1 cellular context compared by ENCODE assay signal in the genomic region with DNA sequence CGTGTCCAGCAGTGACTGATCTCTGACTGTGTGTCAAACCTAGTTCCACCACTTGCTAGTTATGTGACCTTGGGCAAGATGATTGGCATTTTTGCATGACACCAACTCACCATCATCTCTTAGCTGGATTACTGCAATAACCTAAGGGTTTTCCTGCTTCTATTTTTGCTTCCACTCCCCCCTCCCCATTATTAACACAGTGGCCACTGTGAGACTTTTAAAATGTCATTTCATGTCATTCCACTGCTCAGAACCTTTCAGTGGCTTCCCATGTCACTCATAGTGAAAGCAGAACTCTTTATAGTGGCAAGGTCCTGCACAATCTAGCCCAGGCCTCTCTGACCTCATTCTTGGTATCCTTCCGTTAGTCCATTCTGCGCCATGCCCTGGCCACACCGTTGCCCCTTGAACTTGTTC.
TF ChIP-seq lines count a peak whose summit lies in the region.

No MANE protein-coding gene starts in this region.

TF ChIP-seq in SK-N-SH, 30 proteins besides CTCF, POLR2A, EP300 and RAD21 (continued from another document):
- TF ChIP-seq, protein P1, sequence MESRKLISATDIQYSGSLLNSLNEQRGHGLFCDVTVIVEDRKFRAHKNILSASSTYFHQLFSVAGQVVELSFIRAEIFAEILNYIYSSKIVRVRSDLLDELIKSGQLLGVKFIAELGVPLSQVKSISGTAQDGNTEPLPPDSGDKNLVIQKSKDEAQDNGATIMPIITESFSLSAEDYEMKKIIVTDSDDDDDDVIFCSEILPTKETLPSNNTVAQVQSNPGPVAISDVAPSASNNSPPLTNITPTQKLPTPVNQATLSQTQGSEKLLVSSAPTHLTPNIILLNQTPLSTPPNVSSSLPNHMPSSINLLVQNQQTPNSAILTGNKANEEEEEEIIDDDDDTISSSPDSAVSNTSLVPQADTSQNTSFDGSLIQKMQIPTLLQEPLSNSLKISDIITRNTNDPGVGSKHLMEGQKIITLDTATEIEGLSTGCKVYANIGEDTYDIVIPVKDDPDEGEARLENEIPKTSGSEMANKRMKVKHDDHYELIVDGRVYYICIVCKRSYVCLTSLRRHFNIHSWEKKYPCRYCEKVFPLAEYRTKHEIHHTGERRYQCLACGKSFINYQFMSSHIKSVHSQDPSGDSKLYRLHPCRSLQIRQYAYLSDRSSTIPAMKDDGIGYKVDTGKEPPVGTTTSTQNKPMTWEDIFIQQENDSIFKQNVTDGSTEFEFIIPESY (IDR thresholded peaks at IDR 0.05; ENCODE audit: borderline replicate concordance, low read depth): no peak
- no peak for TF ChIP-seq SIN3A (IDR thresholded peaks at IDR 0.05; ENCODE audit: borderline replicate concordance, low read depth, low read length)
